2 cellular contexts compared by ENCODE assay signal in genomic region chr7:157117796-157118195, GRCh38.
TF ChIP-seq lines count a peak whose summit lies in the region.

No MANE protein-coding gene starts in this region.

TF ChIP-seq in WTC11, 78 proteins besides CTCF, POLR2A, EP300 and RAD21 (continued from another document):
- TF ChIP-seq MXD4 (CRISPR knock-in tag; IDR thresholded peaks at IDR 0.05; ENCODE audit: borderline replicate concordance) (no peak), IRF2 (CRISPR knock-in tag; IDR thresholded peaks at IDR 0.05; ENCODE audit: borderline replicate concordance, low read depth) (no peak), USF1 (CRISPR knock-in tag; IDR thresholded peaks at IDR 0.05) (peak; percentile 42; the same call in 1 of the 2 replicates), ESRRA (CRISPR knock-in tag; IDR thresholded peaks at IDR 0.05; ENCODE audit: borderline replicate concordance) (no peak), ZNF425 (CRISPR knock-in tag; conservative IDR thresholded peaks at IDR 0.05) (no peak)

TF ChIP-seq in HepG2, 621 proteins besides CTCF, POLR2A, EP300 and RAD21:
- TF ChIP-seq BCL6 (CRISPR knock-in tag; IDR thresholded peaks at IDR 0.05) (no peak), NRL (CRISPR knock-in tag; IDR thresholded peaks at IDR 0.05; ENCODE audit: borderline replicate concordance) (no peak), NFYC (CRISPR knock-in tag; IDR thresholded peaks at IDR 0.05) (peak; percentile 25; the same call in 1 of the 2 replicates), NFYB (CRISPR knock-in tag; IDR thresholded peaks at IDR 0.05) (peak; percentile 30; the same call in 1 of the 2 replicates), ZBTB43 (CRISPR knock-in tag; conservative IDR thresholded peaks at IDR 0.05) (no peak), USF2 (IDR thresholded peaks at IDR 0.05; ENCODE audit: low read depth, low read length) (0 out of 2 replicates have a peak, but pooled peaks have one; percentile 10), USF2 (CRISPR knock-in tag; IDR thresholded peaks at IDR 0.05; ENCODE audit: borderline replicate concordance) (no peak; the same call in 1 of the 2 replicates), KMT2B (CRISPR knock-in tag; IDR thresholded peaks at IDR 0.05) (no peak)
